Comparison of ENCODE assay signal across 14 cellular contexts in the genomic region with DNA sequence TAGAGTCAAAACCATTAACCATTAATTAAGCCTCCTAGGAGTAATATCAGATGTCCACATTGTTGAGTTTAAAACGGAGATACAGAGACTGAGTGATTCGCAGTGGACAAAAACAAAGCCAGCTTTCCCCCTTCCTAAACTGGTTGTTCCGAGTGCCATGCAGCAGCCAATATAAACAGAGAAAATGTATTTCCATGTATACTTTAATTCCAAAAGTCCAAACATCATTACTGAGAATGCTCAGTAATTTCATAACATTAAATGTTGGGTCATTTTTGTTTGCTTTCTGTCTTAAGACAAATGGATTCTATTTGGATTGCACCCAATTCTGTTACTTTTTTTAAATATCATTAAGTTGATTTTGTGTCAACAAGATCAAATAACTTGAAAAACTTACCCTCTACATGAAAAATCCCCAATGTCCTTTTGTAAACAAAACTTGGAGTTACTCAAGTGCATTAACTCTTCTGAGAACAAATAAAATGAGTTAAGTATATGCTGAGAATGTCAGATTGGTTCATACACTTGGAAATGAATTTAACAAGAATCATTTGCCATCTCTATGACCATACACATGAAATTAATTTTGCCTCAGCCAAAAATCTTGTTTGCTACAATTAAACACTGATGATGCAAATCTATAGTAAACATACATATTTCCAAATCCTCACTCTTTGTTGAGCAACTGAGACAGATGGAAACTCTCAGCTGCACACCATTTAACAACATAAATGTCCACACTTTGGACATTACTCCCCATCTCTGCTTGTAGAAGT. TPM values are rescaled to one million over a fixed set of nuclear protein-coding genes. Genes with fewer than 3 reads are reported as not detected.
DNase-seq lines count a peak whose midpoint lies in the region; ATAC-seq and TF ChIP-seq lines count a peak whose summit lies in the region.
"Had no signal": no experiment of that assay in that cellular context is flagged by ENCODE, and none has a peak within 500 bp of the region (broad histone marks: within the 10 kb centered on the region; RNA-seq: fewer than 3 reads in every experiment).

No MANE protein-coding gene starts in this region.

- DNase-seq in AG10803 (ENCODE audit: low read depth) (peak; percentile 74), fibroblast of pulmonary artery (ENCODE audit: low read depth) (peak; percentile 56), GOT3 (lab: John Stamatoyannopoulos, UW) (no peak), left colon (no peak)
- no peak for DNase-seq in effector CD8-positive, alpha-beta T cell (lab: John Stamatoyannopoulos, UW)
- DNase-seq: activated naive CD4-positive, alpha-beta T cell treated with Interleukin-2 at 50 U/mL for 16 hours; central memory CD4-positive, alpha-beta T cell; DMS79; midbrain; SK-N-SH had no signal

- H3K4me1 Mint-ChIP-seq in nephron, result peaks cover 43% of the 10 kb centered on the region
- H3K4me1 Mint-ChIP-seq: B cell had no signal

- TF ChIP-seq CTCF in AG10803 (conservative IDR thresholded peaks at IDR 0.05; ENCODE audit: low read length), result no peak
- TF ChIP-seq CTCF in VCaP (conservative IDR thresholded peaks at IDR 0.05), result no peak
- no peak for TF ChIP-seq CTCF in fibroblast of pulmonary artery (IDR thresholded peaks at IDR 0.05; ENCODE audit: low read length, missing control alignments)
- no peak for TF ChIP-seq CTCF in nephron (IDR thresholded peaks at IDR 0.05; ENCODE audit: unreplicated experiment in 3 of 3)

- H3K4me3 Mint-ChIP-seq in nephron, result peak overlapping the region in 2 of 3 experiments; percentile 43 to 54
- H3K4me3 Mint-ChIP-seq: B cell had no signal

- no peaks in the 10 kb centered on the region for H3K36me3 Mint-ChIP-seq in nephron (ENCODE audit: low read depth)

- H3K9me3 Mint-ChIP-seq in nephron, result no peaks in the 10 kb centered on the region

- H3K27ac ChIP-seq in VCaP, result peak overlapping the region; percentile 16; the same call in 1 of the 2 replicates

- intact Hi-C loops in left colon (cut with DNase I, micrococcal nuclease), result no loop called here

- H3K27me3 Mint-ChIP-seq in nephron (ENCODE audit: low read depth), result no peaks in the 10 kb centered on the region
- H3K27me3 Mint-ChIP-seq: B cell had no signal

- ATAC-seq in left colon, result no peak
- no peak for ATAC-seq in HG03280 (IDR thresholded peaks at IDR 0.05; ENCODE audit: unreplicated experiment)

- peak overlapping the region; percentile 41 to 87 (median 80) for H3K27ac Mint-ChIP-seq in nephron
- H3K27ac Mint-ChIP-seq: B cell had no signal

- no peak overlapping the region for H3K4me3 ChIP-seq in AG10803 (ENCODE audit: low read length)
- no peak overlapping the region for H3K4me3 ChIP-seq in fibroblast of pulmonary artery (replicated peaks; ENCODE audit: low read depth, low read length)

RNA-seq across cellular contexts. Expression of gene LURAP1L, which starts 19.4 kb away (rescaled TPM):
- 10 to 100 TPM; 26.6 to 29.8 TPM for total RNA-seq in left colon
- total RNA-seq: B cell had no signal

Comparison
In these comparisons a context has a peak if more than half of its experiments do, and no peak if none do; other contexts are left out.
1. DNase-seq: peak in AG10803 (single experiment) and fibroblast of pulmonary artery (single experiment); none in GOT3 (single experiment), effector CD8-positive, alpha-beta T cell (single experiment) and left colon (0 of 2).